Comparison of ENCODE assay signal across 18 cellular contexts in the genomic region with DNA sequence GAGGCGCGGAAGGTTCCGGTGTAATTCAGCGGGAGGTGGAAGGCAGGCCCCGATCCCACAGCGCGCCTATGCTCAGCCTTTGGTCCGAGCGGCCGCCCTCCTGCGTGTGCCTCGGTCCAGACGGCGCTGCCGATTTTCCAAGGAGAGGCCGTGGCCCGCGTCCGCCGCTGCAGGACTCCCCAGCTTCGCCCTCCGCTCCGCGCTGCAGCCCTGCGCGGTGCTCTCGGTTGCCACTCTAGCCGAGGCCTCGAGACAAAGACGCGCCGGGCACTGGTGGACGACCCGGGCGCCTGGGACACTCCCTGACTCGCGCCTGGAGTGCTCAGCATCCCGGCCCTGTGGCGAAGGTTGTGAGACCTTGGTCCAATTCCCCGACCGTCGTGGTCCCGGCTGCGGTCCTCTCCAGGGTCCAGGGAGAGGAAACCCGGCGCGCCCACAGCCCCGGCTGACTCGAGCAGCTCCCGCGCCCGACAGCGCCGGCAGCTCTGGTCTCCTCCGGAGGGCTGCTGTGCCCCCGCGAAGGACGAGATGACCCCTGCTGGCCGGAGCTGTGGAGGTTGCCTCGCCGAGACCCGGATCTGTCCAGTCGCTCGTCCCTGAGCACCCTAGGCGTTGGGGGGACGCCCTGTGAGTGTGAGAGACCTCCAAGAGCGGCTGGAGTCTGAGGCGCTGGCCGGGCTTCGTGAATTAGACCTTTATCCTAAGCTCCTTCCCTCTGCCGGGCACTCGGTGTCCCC. TPM values are rescaled to one million over a fixed set of nuclear protein-coding genes. Genes with fewer than 3 reads are reported as not detected.
A peak's percentile ranks its signal among the peaks of the same experiment; 100 is the strongest.
DNase-seq lines count a peak whose midpoint lies in the region; ATAC-seq and TF ChIP-seq lines count a peak whose summit lies in the region.
"Had no signal": no experiment of that assay in that cellular context is flagged by ENCODE, and none has a peak within 500 bp of the region (broad histone marks: within the 10 kb centered on the region; RNA-seq: fewer than 3 reads in every experiment).

No MANE protein-coding gene starts in this region.

- DNase-seq in foreskin melanocyte = peak; percentile 24
- no peak for DNase-seq in putamen (ENCODE audit: low spot score)
- DNase-seq in amniotic stem cell (lab: John Stamatoyannopoulos, UW) = no peak
- DNase-seq: activated CD4-positive, alpha-beta T cell treated with anti-CD3 and anti-CD28 coated beads for 4 hours; body of pancreas; CD8-positive, alpha-beta T cell; heart right ventricle; NCI-H1092 treated with DMSO at 0.1 percent for 48 hours; NCI-H2227 treated with DMSO at 0.1 percent for 48 hours; OCI-M1; T-helper 1 cell; testis had no signal

- peak overlapping the region; percentile 25 for H3K27ac ChIP-seq in skeletal muscle tissue (ENCODE audit: low read depth, low read length)
- H3K27ac ChIP-seq: body of pancreas, heart right ventricle, left lung, testis had no signal

- peak; percentile 43 for ATAC-seq in SK-N-SH treated with all-trans-retinoic acid at 6 μM for 48 hours
- ATAC-seq: body of pancreas; CD8-positive, alpha-beta T cell; heart right ventricle; left lung had no signal

- no peaks in the 10 kb centered on the region for H3K9me3 ChIP-seq in skeletal muscle tissue (ENCODE audit: control insufficient read depth in 3 of 3, low read length in 3 of 3)
- H3K9me3 ChIP-seq: body of pancreas, heart right ventricle, left lung, testis had no signal

- H3K36me3 ChIP-seq in skeletal muscle tissue (ENCODE audit: control insufficient read depth in 3 of 3, insufficient read depth in 3 of 3, low read length in 3 of 3) = no peaks in the 10 kb centered on the region
- H3K36me3 ChIP-seq: heart right ventricle, left lung had no signal

- H3K9ac ChIP-seq in skeletal muscle tissue (ENCODE audit: low read depth in 1 of 3, low read length in 3 of 3) = no peak overlapping the region

- peak overlapping the region in 2 of 3 donors; percentile 29 to 43 for H3K4me3 ChIP-seq in skeletal muscle tissue (ENCODE audit: low read length in 3 of 3)
- H3K4me3 ChIP-seq: body of pancreas, left lung, smooth muscle cell had no signal

- H3K4me1 ChIP-seq in skeletal muscle tissue (ENCODE audit: control insufficient read depth in 3 of 3, insufficient read depth in 3 of 3, low read length in 3 of 3) = peaks cover 0 to 15% (median 6%) of the 10 kb centered on the region in 3 donors
- H3K4me1 ChIP-seq: left lung had no signal

- peaks cover 84 to 98% (median 94%) of the 10 kb centered on the region in 3 donors for H3K27me3 ChIP-seq in skeletal muscle tissue (ENCODE audit: control insufficient read depth in 3 of 3, insufficient read depth in 3 of 3, low read length in 3 of 3)

TF ChIP-seq in SK-N-SH treated with all-trans-retinoic acid at 6 μM for 48 hours, 23 proteins besides CTCF, POLR2A, EP300 and RAD21:
- TF ChIP-seq ZNF8 (CRISPR knock-in tag; IDR thresholded peaks at IDR 0.05) = no peak
- TF ChIP-seq PATZ1 (CRISPR knock-in tag; IDR thresholded peaks at IDR 0.05; ENCODE audit: borderline replicate concordance) = no peak
- TF ChIP-seq, protein P1, sequence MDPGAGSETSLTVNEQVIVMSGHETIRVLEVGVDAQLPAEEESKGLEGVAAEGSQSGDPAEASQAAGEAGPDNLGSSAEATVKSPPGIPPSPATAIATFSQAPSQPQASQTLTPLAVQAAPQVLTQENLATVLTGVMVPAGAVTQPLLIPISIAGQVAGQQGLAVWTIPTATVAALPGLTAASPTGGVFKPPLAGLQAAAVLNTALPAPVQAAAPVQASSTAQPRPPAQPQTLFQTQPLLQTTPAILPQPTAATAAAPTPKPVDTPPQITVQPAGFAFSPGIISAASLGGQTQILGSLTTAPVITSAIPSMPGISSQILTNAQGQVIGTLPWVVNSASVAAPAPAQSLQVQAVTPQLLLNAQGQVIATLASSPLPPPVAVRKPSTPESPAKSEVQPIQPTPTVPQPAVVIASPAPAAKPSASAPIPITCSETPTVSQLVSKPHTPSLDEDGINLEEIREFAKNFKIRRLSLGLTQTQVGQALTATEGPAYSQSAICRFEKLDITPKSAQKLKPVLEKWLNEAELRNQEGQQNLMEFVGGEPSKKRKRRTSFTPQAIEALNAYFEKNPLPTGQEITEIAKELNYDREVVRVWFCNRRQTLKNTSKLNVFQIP (CRISPR knock-in tag; IDR thresholded peaks at IDR 0.05; ENCODE audit: borderline replicate concordance, low read depth) = no peak
- TF ChIP-seq, protein P2, sequence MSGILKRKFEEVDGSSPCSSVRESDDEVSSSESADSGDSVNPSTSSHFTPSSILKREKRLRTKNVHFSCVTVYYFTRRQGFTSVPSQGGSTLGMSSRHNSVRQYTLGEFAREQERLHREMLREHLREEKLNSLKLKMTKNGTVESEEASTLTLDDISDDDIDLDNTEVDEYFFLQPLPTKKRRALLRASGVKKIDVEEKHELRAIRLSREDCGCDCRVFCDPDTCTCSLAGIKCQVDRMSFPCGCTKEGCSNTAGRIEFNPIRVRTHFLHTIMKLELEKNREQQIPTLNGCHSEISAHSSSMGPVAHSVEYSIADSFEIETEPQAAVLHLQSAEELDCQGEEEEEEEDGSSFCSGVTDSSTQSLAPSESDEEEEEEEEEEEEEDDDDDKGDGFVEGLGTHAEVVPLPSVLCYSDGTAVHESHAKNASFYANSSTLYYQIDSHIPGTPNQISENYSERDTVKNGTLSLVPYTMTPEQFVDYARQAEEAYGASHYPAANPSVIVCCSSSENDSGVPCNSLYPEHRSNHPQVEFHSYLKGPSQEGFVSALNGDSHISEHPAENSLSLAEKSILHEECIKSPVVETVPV (CRISPR knock-in tag; IDR thresholded peaks at IDR 0.05) = no peak
- TF ChIP-seq OSR1 (CRISPR knock-in tag; IDR thresholded peaks at IDR 0.05) = no peak
- no peak for TF ChIP-seq PPARA (CRISPR knock-in tag; IDR thresholded peaks at IDR 0.05; ENCODE audit: borderline replicate concordance)
- TF ChIP-seq, protein P3, sequence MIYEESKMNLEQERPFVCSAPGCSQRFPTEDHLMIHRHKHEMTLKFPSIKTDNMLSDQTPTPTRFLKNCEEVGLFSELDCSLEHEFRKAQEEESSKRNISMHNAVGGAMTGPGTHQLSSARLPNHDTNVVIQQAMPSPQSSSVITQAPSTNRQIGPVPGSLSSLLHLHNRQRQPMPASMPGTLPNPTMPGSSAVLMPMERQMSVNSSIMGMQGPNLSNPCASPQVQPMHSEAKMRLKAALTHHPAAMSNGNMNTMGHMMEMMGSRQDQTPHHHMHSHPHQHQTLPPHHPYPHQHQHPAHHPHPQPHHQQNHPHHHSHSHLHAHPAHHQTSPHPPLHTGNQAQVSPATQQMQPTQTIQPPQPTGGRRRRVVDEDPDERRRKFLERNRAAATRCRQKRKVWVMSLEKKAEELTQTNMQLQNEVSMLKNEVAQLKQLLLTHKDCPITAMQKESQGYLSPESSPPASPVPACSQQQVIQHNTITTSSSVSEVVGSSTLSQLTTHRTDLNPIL (CRISPR knock-in tag; IDR thresholded peaks at IDR 0.05; ENCODE audit: low read depth) = no peak
- TF ChIP-seq GLIS3 (CRISPR knock-in tag; IDR thresholded peaks at IDR 0.05) = no peak
- TF ChIP-seq, protein P4, sequence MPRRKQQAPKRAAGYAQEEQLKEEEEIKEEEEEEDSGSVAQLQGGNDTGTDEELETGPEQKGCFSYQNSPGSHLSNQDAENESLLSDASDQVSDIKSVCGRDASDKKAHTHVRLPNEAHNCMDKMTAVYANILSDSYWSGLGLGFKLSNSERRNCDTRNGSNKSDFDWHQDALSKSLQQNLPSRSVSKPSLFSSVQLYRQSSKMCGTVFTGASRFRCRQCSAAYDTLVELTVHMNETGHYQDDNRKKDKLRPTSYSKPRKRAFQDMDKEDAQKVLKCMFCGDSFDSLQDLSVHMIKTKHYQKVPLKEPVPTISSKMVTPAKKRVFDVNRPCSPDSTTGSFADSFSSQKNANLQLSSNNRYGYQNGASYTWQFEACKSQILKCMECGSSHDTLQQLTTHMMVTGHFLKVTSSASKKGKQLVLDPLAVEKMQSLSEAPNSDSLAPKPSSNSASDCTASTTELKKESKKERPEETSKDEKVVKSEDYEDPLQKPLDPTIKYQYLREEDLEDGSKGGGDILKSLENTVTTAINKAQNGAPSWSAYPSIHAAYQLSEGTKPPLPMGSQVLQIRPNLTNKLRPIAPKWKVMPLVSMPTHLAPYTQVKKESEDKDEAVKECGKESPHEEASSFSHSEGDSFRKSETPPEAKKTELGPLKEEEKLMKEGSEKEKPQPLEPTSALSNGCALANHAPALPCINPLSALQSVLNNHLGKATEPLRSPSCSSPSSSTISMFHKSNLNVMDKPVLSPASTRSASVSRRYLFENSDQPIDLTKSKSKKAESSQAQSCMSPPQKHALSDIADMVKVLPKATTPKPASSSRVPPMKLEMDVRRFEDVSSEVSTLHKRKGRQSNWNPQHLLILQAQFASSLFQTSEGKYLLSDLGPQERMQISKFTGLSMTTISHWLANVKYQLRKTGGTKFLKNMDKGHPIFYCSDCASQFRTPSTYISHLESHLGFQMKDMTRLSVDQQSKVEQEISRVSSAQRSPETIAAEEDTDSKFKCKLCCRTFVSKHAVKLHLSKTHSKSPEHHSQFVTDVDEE (CRISPR knock-in tag; IDR thresholded peaks at IDR 0.05) = no peak
- no peak for TF ChIP-seq ZFP3 (CRISPR knock-in tag; IDR thresholded peaks at IDR 0.05)
- TF ChIP-seq ZFP30 (CRISPR knock-in tag; IDR thresholded peaks at IDR 0.05) = no peak
- TF ChIP-seq CSDC2 (CRISPR knock-in tag; IDR thresholded peaks at IDR 0.05) = no peak
- TF ChIP-seq SNAI2 (CRISPR knock-in tag; IDR thresholded peaks at IDR 0.05) = no peak

RNA-seq across cellular contexts. Expression of gene HOXC12, which starts 6.5 kb away (rescaled TPM):
- not detected for total RNA-seq in skeletal muscle tissue
- total RNA-seq: body of pancreas; CD8-positive, alpha-beta T cell; heart right ventricle; HT1080; left lung; natural killer cell treated with Interleukin-12 subunit alpha and Interleukin-12 subunit beta and Interleukin-15 and Interleukin-18, amount 100 ng/mL, for 72 hours; smooth muscle cell had no signal

RNA-seq across cellular contexts. Expression of gene HOXC11, which starts 11.7 kb away (rescaled TPM):
- 0.52 TPM for total RNA-seq in skeletal muscle tissue
- total RNA-seq: body of pancreas; CD8-positive, alpha-beta T cell; heart right ventricle; HT1080; left lung; natural killer cell treated with Interleukin-12 subunit alpha and Interleukin-12 subunit beta and Interleukin-15 and Interleukin-18, amount 100 ng/mL, for 72 hours had no signal

RNA-seq across cellular contexts. Expression of gene HOTAIR, which starts 13.6 kb away (rescaled TPM):
- total RNA-seq in skeletal muscle tissue = 2.1 TPM
- total RNA-seq: body of pancreas; CD8-positive, alpha-beta T cell; heart right ventricle; left lung; natural killer cell treated with Interleukin-12 subunit alpha and Interleukin-12 subunit beta and Interleukin-15 and Interleukin-18, amount 100 ng/mL, for 72 hours; smooth muscle cell had no signal

RNA-seq across cellular contexts. Expression of gene HOXC13, which starts 22.6 kb away (rescaled TPM):
- not detected for total RNA-seq in skeletal muscle tissue
- total RNA-seq: body of pancreas; CD8-positive, alpha-beta T cell; heart right ventricle; left lung; natural killer cell treated with Interleukin-12 subunit alpha and Interleukin-12 subunit beta and Interleukin-15 and Interleukin-18, amount 100 ng/mL, for 72 hours had no signal

RNA-seq across cellular contexts. Expression of gene HOXC10, which starts 23.8 kb away (rescaled TPM):
- total RNA-seq in skeletal muscle tissue = 3.7 TPM
- total RNA-seq: body of pancreas; CD8-positive, alpha-beta T cell; heart right ventricle; left lung; natural killer cell treated with Interleukin-12 subunit alpha and Interleukin-12 subunit beta and Interleukin-15 and Interleukin-18, amount 100 ng/mL, for 72 hours; smooth muscle cell had no signal
